In the genomic region with DNA sequence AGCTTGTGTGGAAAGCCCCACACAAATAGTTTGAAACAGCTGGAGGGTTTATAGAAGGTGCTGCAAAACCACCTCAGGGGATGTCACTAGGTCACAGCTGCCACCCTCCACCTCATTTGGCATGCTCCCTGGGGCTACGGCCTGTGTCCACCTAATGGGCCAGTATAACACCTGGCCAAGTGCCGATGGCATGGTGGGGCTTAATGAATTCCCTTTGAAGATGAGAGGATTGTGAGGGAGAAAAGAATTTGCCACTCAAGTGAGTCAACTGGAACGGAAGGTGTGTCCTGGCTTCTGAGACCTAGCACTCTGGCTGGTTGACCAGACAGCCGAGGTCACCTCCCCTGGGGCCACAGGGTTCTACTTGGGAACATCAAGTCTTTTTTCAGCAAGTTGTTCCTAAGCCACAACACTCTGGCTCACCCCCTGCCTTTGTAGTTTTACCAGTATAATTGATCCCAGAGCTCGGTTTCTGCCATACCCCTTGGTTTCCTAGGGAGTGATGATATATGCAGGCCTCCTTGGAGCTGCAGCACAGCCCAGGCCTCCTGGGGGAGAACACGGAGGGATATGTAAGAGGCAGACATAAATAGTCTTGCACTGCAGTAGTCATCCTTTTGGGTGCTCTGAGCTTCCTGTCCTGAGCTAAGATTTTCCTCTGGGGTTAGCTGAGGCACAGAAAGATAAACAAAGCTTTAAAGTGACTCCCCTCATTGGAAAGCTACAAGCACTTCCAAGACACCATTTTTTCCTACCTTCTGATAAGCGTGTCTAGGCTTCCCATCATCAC, we compare ENCODE assay signal across 11 cellular contexts.
A peak's percentile ranks its signal among the peaks of the same experiment; 100 is the strongest.
DNase-seq lines count a peak whose midpoint lies in the region; TF ChIP-seq lines count a peak whose summit lies in the region.
"Had no signal": no experiment of that assay in that cellular context is flagged by ENCODE, and none has a peak within 500 bp of the region (broad histone marks: within the 10 kb centered on the region; RNA-seq: fewer than 3 reads in every experiment).

No MANE protein-coding gene starts in this region.

- H3K79me2 ChIP-seq in GM23248 (ENCODE audit: insufficient read depth) = no peaks in the 10 kb centered on the region
- peaks cover 19% of the 10 kb centered on the region; the same call in 1 of the 2 replicates for H3K79me2 ChIP-seq in SU-DHL-6 (ENCODE audit: insufficient read depth, low read length)

- H3K9ac ChIP-seq in GM23248 = no peak overlapping the region
- H3K9ac ChIP-seq in SU-DHL-6 (ENCODE audit: low read length) = peak overlapping the region; percentile 66
- H3K9ac ChIP-seq in endodermal cell (ENCODE audit: extremely low read depth, low read length, poor library complexity, severe bottlenecking) = no peak overlapping the region

- peaks cover 18% of the 10 kb centered on the region for H3F3A ChIP-seq in GM23248 (ENCODE audit: insufficient read depth)
- peaks cover 99% of the 10 kb centered on the region for H3F3A ChIP-seq in SU-DHL-6 (ENCODE audit: insufficient read depth)

- no peaks in the 10 kb centered on the region for H4K20me1 ChIP-seq in GM23248 (ENCODE audit: insufficient read depth)
- H4K20me1 ChIP-seq in SU-DHL-6 (ENCODE audit: low read depth, low read length) = no peaks in the 10 kb centered on the region

- 0 out of 2 replicates have a peak overlapping the region, but pooled peaks have one; percentile 7 for H2AFZ ChIP-seq in GM23248
- H2AFZ ChIP-seq in SU-DHL-6 (ENCODE audit: low read depth, low read length, severe bottlenecking) = no peak overlapping the region

- no peaks in the 10 kb centered on the region for H3K27me3 ChIP-seq in GM23248 (replicated peaks; ENCODE audit: insufficient read depth)
- no peaks in the 10 kb centered on the region for H3K27me3 ChIP-seq in SU-DHL-6 (ENCODE audit: low read length)
- H3K27me3 ChIP-seq in endodermal cell (ENCODE audit: control insufficient read depth, insufficient read depth, low read length, poor library complexity, severe bottlenecking) = no peaks in the 10 kb centered on the region
- no peaks in the 10 kb centered on the region for H3K27me3 ChIP-seq in ovary

- H3K4me1 Mint-ChIP-seq in endodermal cell (peaks cover 8% of the 10 kb centered on the region), CD14-positive monocyte (peaks cover 28% of the 10 kb centered on the region)

- H3K36me3 Mint-ChIP-seq in endodermal cell (ENCODE audit: low read depth) = no peaks in the 10 kb centered on the region
- H3K36me3 Mint-ChIP-seq in CD14-positive monocyte = peaks cover 3 to 6% of the 10 kb centered on the region in 2 donors

- DNase-seq in GM23248 = peak; percentile 54
- peak; percentile 61 for DNase-seq in endodermal cell
- DNase-seq in stimulated activated CD4-positive, alpha-beta T cell treated with anti-CD3 and anti-CD28 coated beads, Interleukin-4, amount 100 ng/mL, for 24 hours = peak; percentile 39
- no peak for DNase-seq in OCI-M2 (lab: John Stamatoyannopoulos, UW; ENCODE audit: unreplicated experiment)
- no peak for DNase-seq in coronary artery (ENCODE audit: low spot score)
- DNase-seq in ovary = no peak
- no peak for DNase-seq in CD14-positive monocyte (ENCODE audit: low spot score)
- DNase-seq: effector CD8-positive, alpha-beta T cell; NCI-H2029 had no signal

- no peaks in the 10 kb centered on the region for H3K9me2 ChIP-seq in GM23248 (ENCODE audit: insufficient read depth)
- H3K9me2 ChIP-seq in SU-DHL-6 (replicated peaks; ENCODE audit: insufficient read depth, low read length) = no peaks in the 10 kb centered on the region

- H3K36me3 ChIP-seq in GM23248 (ENCODE audit: low read depth) (no peaks in the 10 kb centered on the region), SU-DHL-6 (ENCODE audit: low read length) (no peaks in the 10 kb centered on the region), endodermal cell (ENCODE audit: control insufficient read depth, insufficient read depth, low read length) (no peaks in the 10 kb centered on the region), ovary (no peaks in the 10 kb centered on the region)

- H3K27me3 Mint-ChIP-seq in endodermal cell (ENCODE audit: insufficient read depth) = no peaks in the 10 kb centered on the region
- H3K27me3 Mint-ChIP-seq in CD14-positive monocyte (ENCODE audit: low read depth in 3 of 3) = peaks cover 1 to 4% (median 1%) of the 10 kb centered on the region in 3 donors

- H3K4me2 ChIP-seq in GM23248 (ENCODE audit: unreplicated experiment) (no peak overlapping the region), SU-DHL-6 (ENCODE audit: low read depth, low read length, poor library complexity, severe bottlenecking) (peak overlapping the region; percentile 89)

- no peak for TF ChIP-seq EP300 in ovary (IDR thresholded peaks at IDR 0.05)

- in situ Hi-C loops in GM23248 (cut with MboI) = no loop called here

- H3K4me3 Mint-ChIP-seq in endodermal cell = no peak overlapping the region
- no peak overlapping the region for H3K4me3 Mint-ChIP-seq in CD14-positive monocyte

- H3K27ac Mint-ChIP-seq in endodermal cell (no peak overlapping the region), CD14-positive monocyte (peak overlapping the region in 1 of 7 donors; percentile 17)
- H3K27ac Mint-ChIP-seq: progenitor cell of endocrine pancreas had no signal

- TF ChIP-seq CTCF in SU-DHL-6 (IDR thresholded peaks at IDR 0.05; ENCODE audit: insufficient read depth, low read length, poor library complexity, severe bottlenecking) (no peak), endodermal cell (conservative IDR thresholded peaks at IDR 0.05) (no peak), coronary artery (IDR thresholded peaks at IDR 0.05) (no peak), ovary (IDR thresholded peaks at IDR 0.05) (no peak), CD14-positive monocyte (IDR thresholded peaks at IDR 0.05) (no peak)

- WGBS in GM23248 (ENCODE audit: low coverage in 1 of 2, low lambda C conversion rate in 2 of 2, missing lambda C conversion rate in 2 of 2), 2 experiments = 19 to 20% methylated on average over 7 of the region's 7 CpGs
- 85 to 87% methylated on average over 4 to 7 of the region's 7 CpGs for WGBS in endodermal cell (ENCODE audit: insufficient coverage in 1 of 2, insufficient read length in 1 of 2), 2 experiments
- 74 to 80% (median 74%) methylated on average over 7 of the region's 7 CpGs for WGBS in ovary, 3 donors

- intact Hi-C loops in ovary (cut with DNase I) (no loop called here), CD14-positive monocyte (cut with micrococcal nuclease) (no loop called here)

- H3K9me3 ChIP-seq in GM23248 (ENCODE audit: low read depth) = no peaks in the 10 kb centered on the region
- H3K9me3 ChIP-seq in SU-DHL-6 (ENCODE audit: insufficient read depth, low read length) = no peaks in the 10 kb centered on the region
- peaks cover 9% of the 10 kb centered on the region for H3K9me3 ChIP-seq in endodermal cell (ENCODE audit: control insufficient read depth, low read length)
- H3K9me3 ChIP-seq in ovary = no peaks in the 10 kb centered on the region

- no peak for TF ChIP-seq POLR2A in ovary (IDR thresholded peaks at IDR 0.05)

- H3K4me1 ChIP-seq in GM23248 (ENCODE audit: insufficient read depth) (peaks cover 12% of the 10 kb centered on the region), endodermal cell (ENCODE audit: control insufficient read depth, insufficient read depth, low read length) (no peaks in the 10 kb centered on the region), ovary (ENCODE audit: insufficient read depth) (no peaks in the 10 kb centered on the region)

- H3K9me3 Mint-ChIP-seq in endodermal cell (peaks cover 9% of the 10 kb centered on the region), CD14-positive monocyte (peaks cover 2 to 6% (median 5%) of the 10 kb centered on the region in 7 donors)

- H3K4me3 ChIP-seq in GM23248 (no peak overlapping the region), SU-DHL-6 (ENCODE audit: insufficient read depth, low read length, poor library complexity, severe bottlenecking) (peak overlapping the region; percentile 21), endodermal cell (ENCODE audit: low read length) (no peak overlapping the region), coronary artery (no peak overlapping the region), ovary (no peak overlapping the region)

- H3K27ac ChIP-seq in GM23248 (0 out of 2 replicates have a peak overlapping the region, but pooled peaks have one; percentile 7), SU-DHL-6 (ENCODE audit: low read depth, low read length) (peak overlapping the region; percentile 100), endodermal cell (ENCODE audit: low read depth, low read length) (no peak overlapping the region), coronary artery (no peak overlapping the region), ovary (no peak overlapping the region)

Comparison
In these comparisons a context has a peak if more than half of its experiments do, and no peak if none do; other contexts are left out.
1. DNase-seq: peak in GM23248 (single experiment), endodermal cell (single experiment) and stimulated activated CD4-positive, alpha-beta T cell treated with anti-CD3 and anti-CD28 coated beads, Interleukin-4, amount 100 ng/mL, for 24 hours (single experiment); none in OCI-M2 (single experiment), coronary artery (single experiment), ovary (0 of 5) and CD14-positive monocyte (single experiment).
2. H3K27ac ChIP-seq: peak in GM23248 (single experiment) and SU-DHL-6 (single experiment); none in endodermal cell (single experiment), coronary artery (0 of 2) and ovary (0 of 2).